8 cellular contexts compared by ENCODE assay signal in the genomic region with DNA sequence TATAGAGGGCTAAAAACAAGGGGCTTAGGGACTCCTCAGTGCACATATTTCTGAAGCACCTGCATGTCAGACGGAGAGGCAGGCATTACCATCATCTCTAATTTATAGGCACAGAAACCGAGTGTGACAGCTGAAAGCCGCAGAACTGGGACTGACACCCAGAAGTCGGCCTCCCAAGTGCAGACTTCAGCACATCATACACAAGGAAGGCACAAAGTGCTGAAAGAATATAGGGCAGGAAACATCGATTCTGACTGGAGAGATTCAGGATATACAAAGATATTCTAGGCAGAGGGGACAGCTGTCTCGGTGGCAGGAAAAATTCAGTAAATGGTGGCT. TPM values are rescaled to one million over a fixed set of nuclear protein-coding genes. Genes with fewer than 3 reads are reported as not detected.
A peak's percentile ranks its signal among the peaks of the same experiment; 100 is the strongest.
DNase-seq lines count a peak whose midpoint lies in the region; ATAC-seq and TF ChIP-seq lines count a peak whose summit lies in the region.

No MANE protein-coding gene starts in this region.

- TF ChIP-seq CTCF in WTC11 (IDR thresholded peaks at IDR 0.05), result no peak
- TF ChIP-seq CTCF in glutamatergic neuron (IDR thresholded peaks at IDR 0.05; ENCODE audit: partially characterized antibody, unreplicated experiment), result no peak

- H3K27me3 Mint-ChIP-seq in T-helper 1 cell treated with Interleukin-12 subunit alpha and Interleukin-12 subunit beta and Interleukin-4 antibody, amounts not matched to agents 30 μg/mL and 1 μg/mL, for 36 hours (ENCODE audit: low read depth), result no peaks in the 10 kb centered on the region
- no peaks in the 10 kb centered on the region for H3K27me3 Mint-ChIP-seq in WTC11 (ENCODE audit: low read depth)
- H3K27me3 Mint-ChIP-seq in glutamatergic neuron (ENCODE audit: unreplicated experiment), result no peaks in the 10 kb centered on the region
- no peaks in the 10 kb centered on the region for H3K27me3 Mint-ChIP-seq in stimulated activated naive CD8-positive, alpha-beta T cell treated with anti-CD3 and anti-CD28 coated beads, Interleukin-15, amount 100 ng/mL, for 72 hours

- ATAC-seq in WTC11, result no peak
- no peak for ATAC-seq in stimulated activated naive CD8-positive, alpha-beta T cell treated with anti-CD3 and anti-CD28 coated beads, Interleukin-15, amount 100 ng/mL, for 72 hours
- no peak for ATAC-seq in HG02870 (IDR thresholded peaks at IDR 0.05; ENCODE audit: unreplicated experiment)

- peaks cover 20% of the 10 kb centered on the region for H3K36me3 Mint-ChIP-seq in T-helper 1 cell treated with Interleukin-12 subunit alpha and Interleukin-12 subunit beta and Interleukin-4 antibody, amounts not matched to agents 30 μg/mL and 1 μg/mL, for 36 hours (ENCODE audit: low read depth)
- peaks cover 35% of the 10 kb centered on the region for H3K36me3 Mint-ChIP-seq in WTC11
- no peaks in the 10 kb centered on the region for H3K36me3 Mint-ChIP-seq in glutamatergic neuron (ENCODE audit: unreplicated experiment)

- POLR2A ChIA-PET in WTC11 (lab: Charles Lee), result interaction anchor here (0.9 to 2.8 kb wide), 3 partner anchors 8 to 17 kb away, joined by 3 to 11 read pairs (median 3); a partner anchor contains a TSS

- H3K4me3 Mint-ChIP-seq in T-helper 1 cell treated with Interleukin-12 subunit alpha and Interleukin-12 subunit beta and Interleukin-4 antibody, amounts not matched to agents 30 μg/mL and 1 μg/mL, for 36 hours, result peak overlapping the region; percentile 84
- H3K4me3 Mint-ChIP-seq in WTC11 (peak overlapping the region; percentile 75), glutamatergic neuron (ENCODE audit: unreplicated experiment) (peak overlapping the region; percentile 81)
- H3K4me3 Mint-ChIP-seq in stimulated activated naive CD8-positive, alpha-beta T cell treated with anti-CD3 and anti-CD28 coated beads, Interleukin-15, amount 100 ng/mL, for 72 hours, result peak overlapping the region; percentile 78 to 86

- DNase-seq in T-helper 1 cell (no peak), WTC11 (ENCODE audit: low spot score) (no peak), glutamatergic neuron (no peak), NCI-H128 (lab: John Stamatoyannopoulos, UW; ENCODE audit: unreplicated experiment) (no peak), NCI-H526 treated with DMSO at 0.1 percent for 48 hours (lab: John Stamatoyannopoulos, UW) (no peak)
- no peak for DNase-seq in stimulated activated naive CD8-positive, alpha-beta T cell treated with anti-CD3 and anti-CD28 coated beads, Interleukin-15, amount 100 ng/mL, for 72 hours

- CTCF ChIA-PET in WTC11 (lab: Charles Lee), result interaction anchor here (0.6 to 1.5 kb wide), 7 partner anchors 11 to 611 kb away, joined by 3 to 12 read pairs (median 4); a partner anchor contains a TSS

- H3K4me1 Mint-ChIP-seq in T-helper 1 cell treated with Interleukin-12 subunit alpha and Interleukin-12 subunit beta and Interleukin-4 antibody, amounts not matched to agents 30 μg/mL and 1 μg/mL, for 36 hours (ENCODE audit: low read depth), result peaks cover 25% of the 10 kb centered on the region
- H3K4me1 Mint-ChIP-seq in WTC11 (peaks cover 18% of the 10 kb centered on the region), glutamatergic neuron (ENCODE audit: low read depth, unreplicated experiment) (peaks cover 15% of the 10 kb centered on the region)
- H3K4me1 Mint-ChIP-seq in stimulated activated naive CD8-positive, alpha-beta T cell treated with anti-CD3 and anti-CD28 coated beads, Interleukin-15, amount 100 ng/mL, for 72 hours, result peaks cover 35% of the 10 kb centered on the region

- H3K9me3 Mint-ChIP-seq in T-helper 1 cell treated with Interleukin-12 subunit alpha and Interleukin-12 subunit beta and Interleukin-4 antibody, amounts not matched to agents 30 μg/mL and 1 μg/mL, for 36 hours, result no peaks in the 10 kb centered on the region
- H3K9me3 Mint-ChIP-seq in WTC11 (no peaks in the 10 kb centered on the region), glutamatergic neuron (ENCODE audit: unreplicated experiment) (peaks cover 4% of the 10 kb centered on the region)
- H3K9me3 Mint-ChIP-seq in stimulated activated naive CD8-positive, alpha-beta T cell treated with anti-CD3 and anti-CD28 coated beads, Interleukin-15, amount 100 ng/mL, for 72 hours, result no peaks in the 10 kb centered on the region

- peak overlapping the region; percentile 96 for H3K27ac Mint-ChIP-seq in T-helper 1 cell treated with Interleukin-12 subunit alpha and Interleukin-12 subunit beta and Interleukin-4 antibody, amounts not matched to agents 30 μg/mL and 1 μg/mL, for 36 hours
- H3K27ac Mint-ChIP-seq in WTC11, result peak overlapping the region; percentile 95
- peak overlapping the region; percentile 91 for H3K27ac Mint-ChIP-seq in glutamatergic neuron (ENCODE audit: unreplicated experiment)
- H3K27ac Mint-ChIP-seq in stimulated activated naive CD8-positive, alpha-beta T cell treated with anti-CD3 and anti-CD28 coated beads, Interleukin-15, amount 100 ng/mL, for 72 hours, result peak overlapping the region in 1 of 2 donors; percentile 98

TF ChIP-seq in WTC11, 78 proteins besides CTCF, POLR2A, EP300 and RAD21:
- TF ChIP-seq ETV6 (CRISPR knock-in tag; IDR thresholded peaks at IDR 0.05) (no peak), ZNF263 (CRISPR knock-in tag; IDR thresholded peaks at IDR 0.05; ENCODE audit: low read depth) (no peak), CREM (CRISPR knock-in tag; IDR thresholded peaks at IDR 0.05) (no peak)

RNA-seq across cellular contexts. Expression of a gene that starts 11.2 kb away (rescaled TPM):
- total RNA-seq in WTC11 (2021) (80.1 to 96.9 TPM (median 91.0 TPM) in 3 replicates), glutamatergic neuron (ENCODE audit: unreplicated experiment) (30.1 TPM)

RNA-seq across cellular contexts. Expression of a gene that starts 11.4 kb away (rescaled TPM):
- total RNA-seq in WTC11 (2021), result 13.0 to 14.3 TPM (median 13.8 TPM) in 3 replicates
- 6.7 TPM for total RNA-seq in glutamatergic neuron (ENCODE audit: unreplicated experiment)
